ENCODE assay signal across 8 cellular contexts in genomic region chr12:4271433-4272013, GRCh38.
DNase-seq lines count a peak whose midpoint lies in the region; ATAC-seq lines count a peak whose summit lies in the region.

No MANE protein-coding gene starts in this region.

- ATAC-seq in HG03108 (IDR thresholded peaks at IDR 0.05; ENCODE audit: unreplicated experiment), result peak; percentile 10

- H3K9me3 ChIP-seq in iPS-15b (ENCODE audit: control insufficient read depth, insufficient read depth, low read length), result no peaks in the 10 kb centered on the region

- H3K9ac ChIP-seq in iPS-15b (ENCODE audit: low read depth, low read length), result no peak overlapping the region

- peaks cover 14% of the 10 kb centered on the region for H3K4me1 ChIP-seq in iPS-15b (ENCODE audit: control insufficient read depth, insufficient read depth, low read length)

- H3K4me3 ChIP-seq in iPS-15b (ENCODE audit: low read depth, low read length), result peak overlapping the region; percentile 79

- peaks cover 66% of the 10 kb centered on the region for H3K27me3 ChIP-seq in iPS-15b (ENCODE audit: control insufficient read depth, insufficient read depth, low read length)

- DNase-seq in activated gamma-delta T cell (lab: John Stamatoyannopoulos, UW), result peak; percentile 42
- DNase-seq in activated gamma-delta T cell treated with Interleukin-2 at 50 U/mL for 16 hours, result no peak
- DNase-seq in activated T-cell treated with anti-CD3 and anti-CD28 coated beads, Interleukin-2, amount 50 U/mL, for 48 hours, result peak; percentile 86 to 87
- peak; percentile 69 to 71 for DNase-seq in stimulated activated CD8-positive, alpha-beta memory T cell treated with anti-CD3 and anti-CD28 coated beads, Interleukin-15, amount 100 ng/mL, for 48 hours (ENCODE audit: low read depth in 2 of 2)
- DNase-seq in NOMO-1 treated with DMSO at 0.1 percent for 48 hours (lab: John Stamatoyannopoulos, UW; ENCODE audit: unreplicated experiment), result no peak
- no peak for DNase-seq in NCI-H2196 (lab: John Stamatoyannopoulos, UW; ENCODE audit: unreplicated experiment)

- H3K36me3 ChIP-seq in iPS-15b (ENCODE audit: control insufficient read depth, insufficient read depth, low read length), result no peaks in the 10 kb centered on the region

Comparison
In these comparisons a context has a peak if more than half of its experiments do, and no peak if none do; other contexts are left out.
1. DNase-seq: peak in activated gamma-delta T cell (single experiment), activated T-cell treated with anti-CD3 and anti-CD28 coated beads, Interleukin-2, amount 50 U/mL, for 48 hours (2 of 2) and stimulated activated CD8-positive, alpha-beta memory T cell treated with anti-CD3 and anti-CD28 coated beads, Interleukin-15, amount 100 ng/mL, for 48 hours (2 of 2); none in activated gamma-delta T cell treated with Interleukin-2 at 50 U/mL for 16 hours (single experiment), NOMO-1 treated with DMSO at 0.1 percent for 48 hours (single experiment) and NCI-H2196 (single experiment).